Comparison of ENCODE assay signal across 10 cellular contexts in genomic region chr9:121288557-121288873, GRCh38. TPM values are rescaled to one million over a fixed set of nuclear protein-coding genes. Genes with fewer than 3 reads are reported as not detected.
DNase-seq lines count a peak whose midpoint lies in the region; ATAC-seq and TF ChIP-seq lines count a peak whose summit lies in the region.
"Had no signal": no experiment of that assay in that cellular context is flagged by ENCODE, and none has a peak within 500 bp of the region (broad histone marks: within the 10 kb centered on the region; RNA-seq: fewer than 3 reads in every experiment).

No MANE protein-coding gene starts in this region.

- peaks cover 33% of the 10 kb centered on the region for H3K4me1 ChIP-seq in PC-3 (ENCODE audit: insufficient read depth, low read length)
- H3K4me1 ChIP-seq in muscle layer of colon (ENCODE audit: insufficient read depth, low read length), result peaks cover 88% of the 10 kb centered on the region
- H3K4me1 ChIP-seq in thoracic aorta (ENCODE audit: control insufficient read depth in 1 of 2, low read depth in 2 of 2), result peaks cover 80 to 96% of the 10 kb centered on the region in 2 donors

- BruUV-seq in PC-3 (replicated peaks; lab: Mats Ljungman, UMichigan), result no TSS peak

- intact Hi-C loops in PC-3 (cut with micrococcal nuclease), result no loop called here
- intact Hi-C loops in dendritic cell treated with granulocyte-macrophage colony-stimulating factor and Interleukin-4, amounts not matched to agents 40 ng/mL and 50 ng/mL, for 4 days (cut with micrococcal nuclease), result no loop called here

- DNase-seq in PC-3 (no peak), thoracic aorta (ENCODE audit: low spot score) (no peak), NCI-H526 treated with DMSO at 0.1 percent for 48 hours (lab: John Stamatoyannopoulos, UW) (no peak), EL (no peak), NCI-H128 (lab: John Stamatoyannopoulos, UW; ENCODE audit: unreplicated experiment) (no peak)
- DNase-seq: effector CD8-positive, alpha-beta T cell; NCI-H226 had no signal

- no peaks in the 10 kb centered on the region for H3K9me2 ChIP-seq in PC-3 (replicated peaks; ENCODE audit: low read length)

- CTCF ChIA-PET in PC-3 (lab: Charles Lee), result no interaction called here

- H3K27ac Mint-ChIP-seq in dendritic cell treated with granulocyte-macrophage colony-stimulating factor and Interleukin-4, amounts not matched to agents 40 ng/mL and 50 ng/mL, for 4 days, result peak overlapping the region; percentile 98

- H3K27me3 ChIP-seq in PC-3 (ENCODE audit: low read length) (no peaks in the 10 kb centered on the region), muscle layer of colon (ENCODE audit: control insufficient read depth in 1 of 2, insufficient read depth in 2 of 2, low read length in 2 of 2) (no peaks in the 10 kb centered on the region), thoracic aorta (replicated peaks; ENCODE audit: insufficient read depth) (no peaks in the 10 kb centered on the region)

- H3K36me3 ChIP-seq in PC-3 (ENCODE audit: low read depth, low read length), result no peaks in the 10 kb centered on the region
- H3K36me3 ChIP-seq in muscle layer of colon (ENCODE audit: insufficient read depth, low read length), result peaks cover 23% of the 10 kb centered on the region
- peaks cover 10% of the 10 kb centered on the region for H3K36me3 ChIP-seq in thoracic aorta

- no peaks in the 10 kb centered on the region for H3F3A ChIP-seq in PC-3 (ENCODE audit: low read length, unreplicated experiment)

- H3K27ac ChIP-seq in PC-3 (ENCODE audit: low read length) (peak overlapping the region; percentile 99), muscle layer of colon (ENCODE audit: low read depth, low read length) (peak overlapping the region; percentile 96), thoracic aorta (peak overlapping the region; percentile 90 to 98)

- H3K9me3 ChIP-seq in PC-3 (ENCODE audit: low read length) (no peaks in the 10 kb centered on the region), muscle layer of colon (ENCODE audit: low read length) (no peaks in the 10 kb centered on the region), thoracic aorta (no peaks in the 10 kb centered on the region)

- ATAC-seq in PC-3 (no peak), thoracic aorta (ENCODE audit: insufficient number of reproducible peaks, low FRiP score, low read depth) (no peak), GM19035 (IDR thresholded peaks at IDR 0.05; ENCODE audit: unreplicated experiment) (no peak)

- H3K9me3 Mint-ChIP-seq in dendritic cell treated with granulocyte-macrophage colony-stimulating factor and Interleukin-4, amounts not matched to agents 40 ng/mL and 50 ng/mL, for 4 days, result no peaks in the 10 kb centered on the region

- H3K79me2 ChIP-seq in PC-3 (ENCODE audit: low read length), result no peaks in the 10 kb centered on the region

- H3K36me3 Mint-ChIP-seq in dendritic cell treated with granulocyte-macrophage colony-stimulating factor and Interleukin-4, amounts not matched to agents 40 ng/mL and 50 ng/mL, for 4 days (ENCODE audit: low read depth), result peaks cover 88% of the 10 kb centered on the region

- H3K4me3 Mint-ChIP-seq in dendritic cell treated with granulocyte-macrophage colony-stimulating factor and Interleukin-4, amounts not matched to agents 40 ng/mL and 50 ng/mL, for 4 days, result peak overlapping the region; percentile 43

- POLR2A ChIA-PET in PC-3 (lab: Charles Lee; ENCODE audit: unreplicated experiment), result no interaction called here

- TF ChIP-seq CTCF in PC-3 (conservative IDR thresholded peaks at IDR 0.05; ENCODE audit: low read depth, low read length), result no peak
- no peak for TF ChIP-seq CTCF in thoracic aorta (IDR thresholded peaks at IDR 0.05)

- no peak overlapping the region for H2AFZ ChIP-seq in PC-3 (ENCODE audit: low read length)

- H3K4me3 ChIP-seq in PC-3 (ENCODE audit: low read length) (no peak overlapping the region), muscle layer of colon (ENCODE audit: low read depth in 1 of 2, low read length in 2 of 2) (peak overlapping the region in 1 of 2 donors; percentile 2), thoracic aorta (peak overlapping the region; percentile 10)

- no peaks in the 10 kb centered on the region for H4K20me1 ChIP-seq in PC-3 (ENCODE audit: low read length)

- H3K4me1 Mint-ChIP-seq in dendritic cell treated with granulocyte-macrophage colony-stimulating factor and Interleukin-4, amounts not matched to agents 40 ng/mL and 50 ng/mL, for 4 days (ENCODE audit: low read depth), result peaks cover 87% of the 10 kb centered on the region

- H3K4me2 ChIP-seq in PC-3 (ENCODE audit: low read length), result no peak overlapping the region

- H3K9ac ChIP-seq in PC-3 (ENCODE audit: low read length) (no peak overlapping the region), muscle layer of colon (ENCODE audit: low read length) (peak overlapping the region; percentile 66)

- no peaks in the 10 kb centered on the region for H3K27me3 Mint-ChIP-seq in dendritic cell treated with granulocyte-macrophage colony-stimulating factor and Interleukin-4, amounts not matched to agents 40 ng/mL and 50 ng/mL, for 4 days

RNA-seq across cellular contexts. Expression of gene GSN, which starts 20.6 kb away (rescaled TPM):
- total RNA-seq in PC-3 (2014; rRNA removed) (36.5 and 40.3 TPM in 2 replicates), thoracic aorta (1,000 to 10,000 TPM; 3,187 to 4,234 TPM)

Comparison
In these comparisons a context has a peak if more than half of its experiments do, and no peak if none do; other contexts are left out.
1. RNA of gene GSN, which starts 20.6 kb away (total RNA-seq): 3,187 to 4,234 TPM in thoracic aorta; 36.5 to 40.3 TPM in PC-3; every median in the first group is over 10 times any median in the second.
2. Peak in every context shown above with its lines, with median percentiles within 50 percentile points of each other: H3K27ac ChIP-seq.